In genomic region chr6:66962082-66962481, GRCh38 we compare ENCODE assay signal across 23 cellular contexts.
"Had no signal": no experiment of that assay in that cellular context is flagged by ENCODE, and none has a peak within 500 bp of the region (broad histone marks: within the 10 kb centered on the region; RNA-seq: fewer than 3 reads in every experiment).

No MANE protein-coding gene starts in this region.

- H3K27me3 ChIP-seq: MG63, Peyer's patch, SJCRH30 had no signal

- H2AFZ ChIP-seq: PC-9 had no signal

- H3K4me1 ChIP-seq: Peyer's patch, SJCRH30 had no signal

- H3K4me3 ChIP-seq: MG63, PC-9, Peyer's patch, SJCRH30 had no signal

- ATAC-seq: Right ventricle myocardium inferior, SK-N-SH treated with all-trans-retinoic acid at 6 μM for 48 hours had no signal

- H3K27ac ChIP-seq: PC-9, Peyer's patch, SJCRH30 had no signal

- H3K36me3 ChIP-seq: MG63, Peyer's patch, SJCRH30 had no signal

- DNase-seq: Karpas-422; KG1; MG63; NCI-H1092; NCI-H1105 treated with DMSO at 0.1 percent for 48 hours; NCI-H1417 treated with DMSO at 0.1 percent for 48 hours; NCI-H187; NCI-H2029; NCI-H2081 treated with DMSO at 0.1 percent for 48 hours; NCI-H2171; NCI-H226; NCI-H446; NCI-H510A; NCI-H524 treated with DMSO at 0.1 percent for 48 hours; NCI-H69; NCI-H774; NK-92 treated with Interleukin-12 subunit alpha and Interleukin-12 subunit beta, amount 100 ng/mL, for 24 hours; PC-9; Peyer's patch; SHP77 treated with DMSO at 0.1 percent for 48 hours; SJCRH30 had no signal

- H3K4me2 ChIP-seq: PC-9 had no signal

- H3K9me3 ChIP-seq: MG63, Peyer's patch, SJCRH30 had no signal
